ENCODE assay signal across 21 cellular contexts in genomic region chr12:49052451-49053208, GRCh38. TPM values are rescaled to one million over a fixed set of nuclear protein-coding genes. Genes with fewer than 3 reads are reported as not detected.
DNase-seq lines count a peak whose midpoint lies in the region; ATAC-seq, FAIRE-seq and TF ChIP-seq lines count a peak whose summit lies in the region.
"Had no signal": no experiment of that assay in that cellular context is flagged by ENCODE, and none has a peak within 500 bp of the region (broad histone marks: within the 10 kb centered on the region; RNA-seq: fewer than 3 reads in every experiment).

No MANE protein-coding gene starts in this region.

- H2AFZ ChIP-seq in H9 (ENCODE audit: low read length) = no peak overlapping the region

- H2BK12ac ChIP-seq in H9 (ENCODE audit: insufficient read length, low read depth, low read length) = no peak overlapping the region

- H2BK5ac ChIP-seq in H9 (ENCODE audit: insufficient read length, low read length) = no peak overlapping the region

- no peak overlapping the region for H4K8ac ChIP-seq in H9 (replicated peaks; ENCODE audit: insufficient read length, low read depth, low read length)

- H3K56ac ChIP-seq in H9 (ENCODE audit: insufficient read length, low read depth, low read length) = no peak overlapping the region

- H3K36me3 Mint-ChIP-seq in H9 (ENCODE audit: insufficient read depth in 1 of 3, low read depth in 3 of 3) (peaks cover 69 to 83% (median 83%) of the 10 kb centered on the region in 3 experiments), natural killer cell (peaks cover 15% of the 10 kb centered on the region)
- H3K36me3 Mint-ChIP-seq in central memory CD8-positive, alpha-beta T cell (ENCODE audit: insufficient read depth) = peaks cover 49% of the 10 kb centered on the region
- H3K36me3 Mint-ChIP-seq: IgD-negative memory B cell had no signal

- no peak overlapping the region for H2BK20ac ChIP-seq in H9 (ENCODE audit: low read depth, low read length, poor library complexity, severe bottlenecking)

- H3K27me3 Mint-ChIP-seq in H9 (ENCODE audit: low read depth) (no peaks in the 10 kb centered on the region), natural killer cell (ENCODE audit: low read depth in 2 of 2) (no peaks in the 10 kb centered on the region)
- no peaks in the 10 kb centered on the region for H3K27me3 Mint-ChIP-seq in central memory CD8-positive, alpha-beta T cell
- H3K27me3 Mint-ChIP-seq: CD4-positive, CD25-positive, alpha-beta regulatory T cell had no signal

- H3K23ac ChIP-seq in H9 (ENCODE audit: insufficient read length, low read depth, low read length) = no peak overlapping the region

- H3K4me1 ChIP-seq in H9 (ENCODE audit: insufficient read depth, low read length) = peaks cover 6% of the 10 kb centered on the region

- H4K5ac ChIP-seq in H9 (ENCODE audit: insufficient read length, low read depth, low read length) = no peak overlapping the region

- no peak overlapping the region for H3K9ac ChIP-seq in H9 (ENCODE audit: extremely low read depth, insufficient read length, low read length)

- H4K91ac ChIP-seq in H9 (ENCODE audit: insufficient read length, low read depth, low read length) = no peak overlapping the region

- no peaks in the 10 kb centered on the region for H3K9me3 ChIP-seq in H9 (ENCODE audit: control insufficient read depth, low read depth, low read length)
- H3K9me3 ChIP-seq: SJCRH30 had no signal

- H3K4me3 Mint-ChIP-seq in H9 (no peak overlapping the region), natural killer cell (no peak overlapping the region)
- H3K4me3 Mint-ChIP-seq in central memory CD8-positive, alpha-beta T cell = no peak overlapping the region

- no peak for ATAC-seq in central memory CD8-positive, alpha-beta T cell (replicated peaks; ENCODE audit: extremely low read depth, poor library complexity, severe bottlenecking)
- ATAC-seq in natural killer cell = no peak

- no peak for DNase-seq in H9
- no peak for DNase-seq in central memory CD8-positive, alpha-beta T cell (ENCODE audit: low spot score in 2 of 2)
- DNase-seq in natural killer cell = no peak
- no peak for DNase-seq in SHP77 treated with DMSO at 0.1 percent for 48 hours (lab: John Stamatoyannopoulos, UW)
- DNase-seq in activated CD4-positive, alpha-beta T cell treated with anti-CD3 and anti-CD28 coated beads, Interleukin-2, amount 50 U/mL, for 4 hours = no peak
- no peak for DNase-seq in GM19239 (ENCODE audit: insufficient read length, low spot score)
- DNase-seq in SW480 (ENCODE audit: low spot score) = no peak
- DNase-seq: CD4-positive, CD25-positive, alpha-beta regulatory T cell; DMS53; Kasumi-1; NCI-H1105; NCI-H1694 treated with DMSO at 0.1 percent for 48 hours; NCI-H226; NCI-H69; RPMI8226; SJCRH30 had no signal

- intact Hi-C loops in natural killer cell (cut with micrococcal nuclease) = no loop called here

- no peak overlapping the region for H2AK5ac ChIP-seq in H9 (ENCODE audit: insufficient read length, low read length)

- no peaks in the 10 kb centered on the region for H3K23me2 ChIP-seq in H9 (ENCODE audit: insufficient read length, low read depth, low read length, poor library complexity, severe bottlenecking)

- no peak overlapping the region for H3K18ac ChIP-seq in H9 (ENCODE audit: insufficient read length, low read depth, low read length)

- no peak overlapping the region for H3K14ac ChIP-seq in H9 (ENCODE audit: insufficient read depth, low read length)

- no peak for FAIRE-seq in GM19239 (lab: Jason Lieb, UNC)
- FAIRE-seq: GM18507, HTR-8/SVneo had no signal

- no CpG with 5 or more reads among the region's 16 CpGs for WGBS in H9 (ENCODE audit: extremely low coverage, insufficient read length, low lambda C conversion rate)

- no peak overlapping the region for H2BK120ac ChIP-seq in H9 (ENCODE audit: low read depth, low read length, poor library complexity, severe bottlenecking)

- H3K27ac ChIP-seq in C4-2B (peak overlapping the region; percentile 10; the same call in 1 of the 2 replicates), H9 (ENCODE audit: insufficient read length, low read depth, low read length) (no peak overlapping the region)
- H3K27ac ChIP-seq: HL-60, SJCRH30 had no signal

- H3K79me2 ChIP-seq in H9 (ENCODE audit: insufficient read depth, low read length) = peaks cover 26% of the 10 kb centered on the region; the same call in 1 of the 2 replicates

- H3K4me1 Mint-ChIP-seq in H9 (peaks cover 25 to 28% of the 10 kb centered on the region in 2 experiments), natural killer cell (peaks cover 37 to 59% of the 10 kb centered on the region in 2 donors)
- peaks cover 52% of the 10 kb centered on the region for H3K4me1 Mint-ChIP-seq in central memory CD8-positive, alpha-beta T cell

- no peak overlapping the region for H3T11ph ChIP-seq in H9 (ENCODE audit: low read length)

- no peak overlapping the region for H3K4me2 ChIP-seq in H9 (ENCODE audit: insufficient read depth, insufficient read length, low read length)

- no peaks in the 10 kb centered on the region for H3K27me3 ChIP-seq in H9 (ENCODE audit: insufficient read depth, low read length)
- H3K27me3 ChIP-seq: SJCRH30 had no signal

- no peaks in the 10 kb centered on the region for H4K20me1 ChIP-seq in H9 (ENCODE audit: control insufficient read depth, insufficient read depth, insufficient read length)

- 0 out of 7 replicates have a peak overlapping the region, but pooled peaks of 1 of the 3 experiments have one; percentile 28 for H3K27ac Mint-ChIP-seq in H9
- peak overlapping the region; percentile 79 for H3K27ac Mint-ChIP-seq in central memory CD8-positive, alpha-beta T cell (ENCODE audit: low read depth)
- peak overlapping the region; percentile 48 to 57 for H3K27ac Mint-ChIP-seq in natural killer cell
- H3K27ac Mint-ChIP-seq: CD4-positive, CD25-positive, alpha-beta regulatory T cell; IgD-negative memory B cell had no signal

- H3K4ac ChIP-seq in H9 (ENCODE audit: low read depth, low read length) = no peak overlapping the region

- TF ChIP-seq CTCF in C4-2B (conservative IDR thresholded peaks at IDR 0.05) (no peak), H9 (conservative IDR thresholded peaks at IDR 0.05) (0 out of 3 replicates have a peak, but pooled peaks have one; percentile 12), natural killer cell (IDR thresholded peaks at IDR 0.05) (no peak)

- H3K9me3 Mint-ChIP-seq in H9 = no peaks in the 10 kb centered on the region
- no peaks in the 10 kb centered on the region for H3K9me3 Mint-ChIP-seq in central memory CD8-positive, alpha-beta T cell
- no peaks in the 10 kb centered on the region for H3K9me3 Mint-ChIP-seq in natural killer cell
- H3K9me3 Mint-ChIP-seq: CD4-positive, CD25-positive, alpha-beta regulatory T cell; IgD-negative memory B cell had no signal

- peaks cover 20% of the 10 kb centered on the region for H3K79me1 ChIP-seq in H9 (ENCODE audit: insufficient read depth, low read depth, low read length, poor library complexity, severe bottlenecking)

- no peak overlapping the region for H2BK15ac ChIP-seq in H9 (ENCODE audit: low read depth, low read length)

RNA-seq across cellular contexts. Expression of gene KMT2D, which starts 8.0 kb away (rescaled TPM):
- 83.9 and 93.7 TPM in 2 replicates for total RNA-seq in H9 (2021)
- total RNA-seq in natural killer cell = 100 to 1,000 TPM; 164 to 186 (median 182) TPM

RNA-seq across cellular contexts. Expression of gene RHEBL1, which starts 17.1 kb away (rescaled TPM):
- total RNA-seq in H9 (2021) = 4.0 and 4.1 TPM in 2 replicates
- total RNA-seq in natural killer cell = 10 to 100 TPM in 2 of 3 donors, 1 to 10 TPM in 1; 6.3 to 11.6 (median 11.1) TPM

RNA-seq across cellular contexts. Expression of gene PRKAG1, which starts 34.1 kb away (rescaled TPM):
- total RNA-seq in H9 (2021) = 34.8 and 36.7 TPM in 2 replicates
- total RNA-seq in natural killer cell = 100 to 1,000 TPM in 1 of 3 donors, 10 to 100 TPM in 2; 76.4 to 100 (median 81.1) TPM

RNA-seq across cellular contexts. Expression of gene DHH, which starts 42.0 kb away (rescaled TPM):
- 0.13 and 0.20 TPM in 2 replicates for total RNA-seq in H9 (2021)
- total RNA-seq in natural killer cell = under 1 TPM; 0.39 to 0.80 (median 0.45) TPM

RNA-seq across cellular contexts. Expression of gene DDN, which starts 53.5 kb away (rescaled TPM):
- 0.35 and 0.39 TPM in 2 replicates for total RNA-seq in H9 (2021)
- total RNA-seq in natural killer cell = 1 to 10 TPM; 1.1 to 3.4 (median 1.4) TPM
